In the genomic region with DNA sequence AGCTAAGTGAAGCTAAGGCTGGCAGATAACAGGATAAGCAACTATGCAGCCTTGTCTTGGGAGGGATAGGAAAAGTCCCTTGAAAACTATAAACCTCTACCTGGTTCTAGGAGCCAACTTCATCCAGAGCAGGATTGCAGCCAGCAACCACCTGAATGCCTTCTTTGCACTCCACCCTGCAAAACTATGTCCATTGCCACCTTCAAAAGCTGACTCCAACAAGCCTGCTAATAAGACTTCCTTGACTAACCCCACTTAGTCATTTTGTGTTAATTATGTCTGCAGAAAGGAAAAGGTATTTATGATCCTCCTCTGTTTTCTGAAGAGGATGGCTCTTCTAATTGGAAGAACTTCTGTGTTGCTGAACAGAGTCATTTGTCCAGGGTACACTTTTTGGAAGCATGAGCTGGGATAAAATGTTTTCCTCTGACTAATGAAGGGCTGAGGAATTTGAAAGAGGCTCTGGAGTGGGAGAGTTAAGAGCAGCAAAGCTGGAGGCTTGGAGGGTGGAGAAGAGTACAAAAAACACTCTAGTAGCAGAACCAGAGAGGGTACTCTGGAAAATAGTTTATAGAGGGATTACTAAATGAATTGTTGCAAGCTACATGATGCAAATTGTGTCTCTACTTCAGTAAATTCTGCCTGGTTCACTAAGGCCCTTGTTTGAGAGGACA, we compare ENCODE assay signal across 18 cellular contexts. TPM values are rescaled to one million over a fixed set of nuclear protein-coding genes. Genes with fewer than 3 reads are reported as not detected.
"Had no signal": no experiment of that assay in that cellular context is flagged by ENCODE, and none has a peak within 500 bp of the region (broad histone marks: within the 10 kb centered on the region; RNA-seq: fewer than 3 reads in every experiment).

No MANE protein-coding gene starts in this region.

- DNase-seq: activated CD4-positive, alpha-beta T cell treated with anti-CD3 and anti-CD28 coated beads, Interleukin-2, amount 10 ng/mL, durations not matched to agents 24 days and 14 days; activated CD4-positive, CD25-positive, alpha-beta regulatory T cell; activated CD8-positive, alpha-beta T cell treated with anti-CD3 and anti-CD28 coated beads for 36 hours; activated T-cell treated with anti-CD3 and anti-CD28 coated beads, Interleukin-2, amount 50 U/mL, for 24 hours; adrenal gland; cerebellar nuclear complex; cortex of kidney; effector CD4-positive, alpha-beta T cell; mucosa of descending colon; naive B cell; stimulated activated CD4-positive, alpha-beta T cell treated with anti-CD3 and anti-CD28 coated beads, Interleukin-2, amount 100 ng/mL, for 48 hours; T-cell; transverse colon had no signal

- H3K36me3 ChIP-seq: adrenal gland, breast epithelium, esophagus muscularis mucosa, right atrium auricular region, transverse colon had no signal

- H3K27ac ChIP-seq: adrenal gland, breast epithelium, esophagus muscularis mucosa, right atrium auricular region, transverse colon had no signal

- H3K9me3 ChIP-seq: adrenal gland, breast epithelium, esophagus muscularis mucosa, mucosa of descending colon, right atrium auricular region, transverse colon had no signal

- ATAC-seq: activated CD8-positive, alpha-beta T cell treated with anti-CD3 and anti-CD28 coated beads for 36 hours; mucosa of descending colon; SK-N-SH treated with all-trans-retinoic acid at 6 μM for 48 hours; T-cell had no signal

- H3K4me1 ChIP-seq: adrenal gland, breast epithelium, esophagus muscularis mucosa, right atrium auricular region had no signal

- H3K27me3 ChIP-seq: adrenal gland, breast epithelium, right atrium auricular region, transverse colon had no signal

- H3K4me3 ChIP-seq: adrenal gland, breast epithelium, esophagus muscularis mucosa, mucosa of descending colon, right atrium auricular region, transverse colon had no signal

RNA-seq across cellular contexts. Expression of a gene that starts 9.6 kb away (rescaled TPM):
- total RNA-seq: osteoblast had no signal
